27 cellular contexts compared by ENCODE assay signal in genomic region chr15:97576916-97577645, GRCh38.
"Had no signal": no experiment of that assay in that cellular context is flagged by ENCODE, and none has a peak within 500 bp of the region (broad histone marks: within the 10 kb centered on the region; RNA-seq: fewer than 3 reads in every experiment).

No MANE protein-coding gene starts in this region.

- H3K27ac ChIP-seq: heart right ventricle, hepatocyte, left lung, lower lobe of right lung, neural progenitor cell, neutrophil, parathyroid adenoma, right atrium auricular region, right lobe of liver, suprapubic skin, thoracic aorta, tibial artery, upper lobe of right lung had no signal

- H3K27me3 ChIP-seq: heart right ventricle, hepatocyte, left lung, neural progenitor cell, neutrophil, right atrium auricular region, right lobe of liver, suprapubic skin, tibial artery, upper lobe of right lung had no signal

- H3K4me3 ChIP-seq: heart right ventricle, hepatocyte, left lung, lower lobe of right lung, neural progenitor cell, right atrium auricular region, right lobe of liver, suprapubic skin, thoracic aorta, tibial artery, upper lobe of right lung had no signal

- FAIRE-seq: urothelium cell line had no signal

- H3K9me3 ChIP-seq: lower lobe of right lung, neutrophil, right atrium auricular region, right lobe of liver, suprapubic skin, thoracic aorta, tibial artery, upper lobe of right lung had no signal

- H3K36me3 ChIP-seq: heart right ventricle, left lung, lower lobe of right lung, neural progenitor cell, neutrophil, right atrium auricular region, right lobe of liver, suprapubic skin, thoracic aorta, tibial artery, upper lobe of right lung had no signal

- DNase-seq: heart right ventricle; islet precursor cell; left lung; lower lobe of right lung; mammary epithelial cell; mesenchymal stem cell; naive B cell; natural killer cell; nephron progenitor cell; occipital lobe; right lobe of liver; stimulated activated CD4-positive, alpha-beta T cell treated with anti-CD3 and anti-CD28 coated beads, Interleukin-12 subunit alpha, Interleukin-12 subunit beta, amount 100 ng/mL, for 4 hours; stimulated activated CD4-positive, alpha-beta T cell treated with anti-CD3 and anti-CD28 coated beads, Interleukin-15, amount 100 ng/mL, for 24 hours; stimulated activated CD4-positive, alpha-beta T cell treated with anti-CD3 and anti-CD28 coated beads, Interleukin-2, amount 100 ng/mL, for 24 hours; stimulated activated CD4-positive, alpha-beta T cell treated with anti-CD3 and anti-CD28 coated beads, Interleukin-4, amount 100 ng/mL, for 24 hours; stimulated activated naive CD4-positive, alpha-beta T cell; tibial artery; trophoblast cell; upper lobe of right lung had no signal

- H3K4me1 ChIP-seq: heart right ventricle, left lung, lower lobe of right lung, neural progenitor cell, parathyroid adenoma, right atrium auricular region, right lobe of liver, suprapubic skin, tibial artery, upper lobe of right lung had no signal
